In the genomic region with DNA sequence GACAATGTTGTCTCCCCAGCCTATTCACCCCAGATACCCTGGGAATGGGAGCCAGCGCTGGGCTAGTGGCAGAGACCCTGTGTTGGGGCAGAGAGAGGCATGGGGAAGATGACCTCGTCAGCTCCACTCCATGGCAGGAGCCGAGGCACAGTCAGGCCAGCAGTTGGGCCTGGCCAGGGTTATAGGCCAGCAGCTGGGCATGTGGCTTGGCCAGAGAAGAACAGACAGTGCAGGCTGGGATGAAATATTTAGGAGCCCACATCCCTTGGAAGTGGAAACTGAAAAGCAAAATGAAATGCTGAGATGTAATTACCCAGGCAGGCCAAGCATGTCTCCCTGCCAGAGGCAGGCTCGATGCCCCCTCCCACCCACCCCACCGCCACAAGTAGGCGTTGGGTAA, we compare ENCODE assay signal across 9 cellular contexts.
"Had no signal": no experiment of that assay in that cellular context is flagged by ENCODE, and none has a peak within 500 bp of the region (broad histone marks: within the 10 kb centered on the region; RNA-seq: fewer than 3 reads in every experiment).

No MANE protein-coding gene starts in this region.

- H3K36me3 ChIP-seq: HAP-1 had no signal

- H3K9me3 ChIP-seq: HAP-1 had no signal

- H3K4me1 ChIP-seq: HAP-1 had no signal

- H3K27ac ChIP-seq: GM23248 had no signal

- H3K4me2 ChIP-seq: GM23338 had no signal

- H3K4me3 ChIP-seq: GM23248, GM23338, HAP-1 had no signal

- H2AFZ ChIP-seq: GM23248, GM23338 had no signal

- H3K9ac ChIP-seq: GM23248 had no signal

- DNase-seq: GM23248, GOT3, H7, H9, HCEC 1CT, HFFc6 had no signal

- ATAC-seq: GM23338, HCT116 had no signal
